ENCODE assay signal across 27 cellular contexts in the genomic region with DNA sequence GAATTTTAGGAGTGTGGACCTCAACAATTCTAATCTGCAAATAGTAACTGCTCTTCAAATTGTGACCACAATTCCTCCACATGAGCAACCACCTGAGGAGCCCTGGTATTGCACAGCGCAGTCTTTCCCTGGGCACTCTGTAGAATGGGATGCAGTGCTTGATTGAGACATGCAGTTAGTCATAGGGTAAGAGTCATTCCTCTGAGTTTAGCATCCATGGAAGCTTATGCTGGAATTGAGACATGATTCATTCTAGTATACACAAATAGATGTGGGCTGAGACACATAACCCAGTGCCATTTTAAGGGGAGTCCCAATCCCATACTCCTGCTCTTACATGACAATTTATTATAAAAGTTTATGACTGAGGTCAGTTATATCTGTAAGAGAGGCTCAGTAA.
DNase-seq lines count a peak whose midpoint lies in the region; ATAC-seq, FAIRE-seq and TF ChIP-seq lines count a peak whose summit lies in the region.
"Had no signal": no experiment of that assay in that cellular context is flagged by ENCODE, and none has a peak within 500 bp of the region (broad histone marks: within the 10 kb centered on the region; RNA-seq: fewer than 3 reads in every experiment).

No MANE protein-coding gene starts in this region.

- no peak overlapping the region for H3K9ac ChIP-seq in kidney (ENCODE audit: low read length in 2 of 2)

- H3K27ac Mint-ChIP-seq in T-helper 17 cell = no peak overlapping the region
- H3K27ac Mint-ChIP-seq: B cell; CD8-positive, alpha-beta T cell had no signal

- no peak for TF ChIP-seq CTCF in kidney (IDR thresholded peaks at IDR 0.05; ENCODE audit: borderline replicate concordance, extremely low read depth, insufficient read depth)

- no peaks in the 10 kb centered on the region for H3K4me1 ChIP-seq in kidney (ENCODE audit: control insufficient read depth in 1 of 2, insufficient read depth in 1 of 2, low read depth in 1 of 2, low read length in 2 of 2)
- H3K4me1 ChIP-seq: Caco-2 had no signal

- intact Hi-C loops in kidney (cut with DNase I) = no loop called here

- H3K27ac ChIP-seq in kidney (ENCODE audit: low read depth in 2 of 2, low read length in 2 of 2) (no peak overlapping the region), substantia nigra (ENCODE audit: low read depth, low read length, poor library complexity, severe bottlenecking) (no peak overlapping the region)
- H3K27ac ChIP-seq: C4-2B, SK-N-MC had no signal

- H3K9me3 ChIP-seq in kidney (ENCODE audit: control insufficient read depth in 1 of 2, low read length in 2 of 2) = no peaks in the 10 kb centered on the region
- H3K9me3 ChIP-seq in T-helper 17 cell (ENCODE audit: control insufficient read depth, low read length, poor library complexity, severe bottlenecking) = peaks cover 2% of the 10 kb centered on the region
- H3K9me3 ChIP-seq: Caco-2, MG63 had no signal

- ATAC-seq in T-helper 17 cell = no peak
- ATAC-seq: CD8-positive, alpha-beta T cell; K562; Panc1 had no signal

- H3K4me3 Mint-ChIP-seq in T-helper 17 cell = no peak overlapping the region
- H3K4me3 Mint-ChIP-seq: B cell; CD8-positive, alpha-beta T cell had no signal

- no peak overlapping the region for H3K4me3 ChIP-seq in kidney (ENCODE audit: low read length in 2 of 2)
- H3K4me3 ChIP-seq: K562, MG63, SK-N-MC had no signal

- DNase-seq in HT1080 (ENCODE audit: low read depth) = peak; percentile 79
- DNase-seq in RCC 7860 (ENCODE audit: low spot score) = peak; percentile 39
- DNase-seq in fibroblast of gingiva (ENCODE audit: low read depth) = peak; percentile 36
- DNase-seq in stromal cell of bone marrow (ENCODE audit: low read depth) = peak; percentile 40
- no peak for DNase-seq in kidney
- DNase-seq in substantia nigra (lab: John Stamatoyannopoulos, UW) = no peak
- DNase-seq in T-helper 17 cell = no peak
- DNase-seq: Caco-2; CD8-positive, alpha-beta T cell; DMS79 treated with DMSO at 0.1 percent for 48 hours; GF-D8; Kasumi-1; MG63; NCI-H1105 treated with DMSO at 0.1 percent for 48 hours; NCI-H146; NCI-H2029; NCI-H526 treated with DMSO at 0.1 percent for 48 hours; SIG-M5 had no signal

- FAIRE-seq in RCC 7860 (lab: Jason Lieb, UNC) = no peak
- no peak for FAIRE-seq in kidney (lab: Jason Lieb, UNC)
- FAIRE-seq: GM12891, GM19239, H54, HTR-8/SVneo, K562 had no signal

- no peaks in the 10 kb centered on the region for H3K4me1 Mint-ChIP-seq in T-helper 17 cell
- H3K4me1 Mint-ChIP-seq: B cell had no signal

- no peaks in the 10 kb centered on the region for H3K36me3 Mint-ChIP-seq in T-helper 17 cell (ENCODE audit: low read depth)
- H3K36me3 Mint-ChIP-seq: CD8-positive, alpha-beta T cell had no signal

- H3K36me3 ChIP-seq in kidney (ENCODE audit: control insufficient read depth in 1 of 2, insufficient read depth in 2 of 2, low read length in 2 of 2) = no peaks in the 10 kb centered on the region
- H3K36me3 ChIP-seq: MG63 had no signal

- H3K27me3 Mint-ChIP-seq in T-helper 17 cell = no peaks in the 10 kb centered on the region
- H3K27me3 Mint-ChIP-seq: B cell had no signal

Comparison
In these comparisons a context has a peak if more than half of its experiments do, and no peak if none do; other contexts are left out.
1. DNase-seq: peak in HT1080 (single experiment), RCC 7860 (single experiment), fibroblast of gingiva (single experiment) and stromal cell of bone marrow (single experiment); none in kidney (single experiment), substantia nigra (0 of 49) and T-helper 17 cell (0 of 3).